In genomic region chr6:43942011-43942442, GRCh38 we compare ENCODE assay signal across 24 cellular contexts.
DNase-seq lines count a peak whose midpoint lies in the region; ATAC-seq and TF ChIP-seq lines count a peak whose summit lies in the region.
"Had no signal": no experiment of that assay in that cellular context is flagged by ENCODE, and none has a peak within 500 bp of the region (broad histone marks: within the 10 kb centered on the region; RNA-seq: fewer than 3 reads in every experiment).

No MANE protein-coding gene starts in this region.

- H3K27ac Mint-ChIP-seq in chondrocyte (ENCODE audit: unreplicated experiment): no peak overlapping the region
- H3K27ac Mint-ChIP-seq: natural killer cell had no signal

- DNase-seq in NCI-H2171 treated with DMSO at 0.1 percent for 48 hours (lab: John Stamatoyannopoulos, UW) (peak; percentile 32), NCI-H2171 (lab: John Stamatoyannopoulos, UW) (no peak), NB4 (ENCODE audit: low read depth) (peak; percentile 78), coronary artery (ENCODE audit: low spot score) (peak; percentile 47), retinal pigment epithelial cell (ENCODE audit: low read depth) (peak; percentile 52), chondrocyte (ENCODE audit: low spot score) (no peak)
- DNase-seq: foreskin melanocyte, GDM1, IMR-90, kidney glomerular epithelial cell, MM.1S, natural killer cell, NCI-H2029 treated with DMSO at 0.1 percent for 48 hours, NCI-H510A, psoas muscle had no signal

- H3K4me3 ChIP-seq in NB4 (ENCODE audit: low read depth, low read length): no peak overlapping the region
- no peak overlapping the region for H3K4me3 ChIP-seq in coronary artery
- H3K4me3 ChIP-seq in retinal pigment epithelial cell (ENCODE audit: low read length): no peak overlapping the region
- H3K4me3 ChIP-seq: A549; BLaER1 treated with 17β-estradiol and CSF1 and Interleukin-3, amounts not matched to agents 10 nM and 100 nM; psoas muscle had no signal

- TF ChIP-seq POLR2A in NB4 (IDR thresholded peaks at IDR 0.05; ENCODE audit: extremely low read depth, insufficient read length): no peak

- peaks cover 12% of the 10 kb centered on the region for H3K9me3 Mint-ChIP-seq in chondrocyte (ENCODE audit: low read depth)

- TF ChIP-seq CTCF in NB4 (IDR thresholded peaks at IDR 0.05; ENCODE audit: low read depth, low read length) (no peak), coronary artery (IDR thresholded peaks at IDR 0.05) (no peak), retinal pigment epithelial cell (conservative IDR thresholded peaks at IDR 0.05; ENCODE audit: low read depth, low read length) (no peak), chondrocyte (IDR thresholded peaks at IDR 0.05) (no peak)

- no peak overlapping the region for H3K27ac ChIP-seq in coronary artery
- H3K27ac ChIP-seq: A549; BLaER1 treated with 17β-estradiol and CSF1 and Interleukin-3, amounts not matched to agents 10 nM and 100 nM; epithelial cell of prostate; HL-60; psoas muscle; VCaP had no signal

- H3K4me3 Mint-ChIP-seq in chondrocyte (ENCODE audit: unreplicated experiment): no peak overlapping the region
- H3K4me3 Mint-ChIP-seq: natural killer cell had no signal

- ATAC-seq in GM21367 (IDR thresholded peaks at IDR 0.05; ENCODE audit: unreplicated experiment): no peak
- ATAC-seq in HG02798 (IDR thresholded peaks at IDR 0.05; ENCODE audit: poor library complexity, unreplicated experiment): no peak
- ATAC-seq: A549, HCT116, natural killer cell, psoas muscle, Right ventricle myocardium inferior had no signal

- H3K4me1 Mint-ChIP-seq in chondrocyte (ENCODE audit: low read depth): peaks cover 4% of the 10 kb centered on the region
- H3K4me1 Mint-ChIP-seq: natural killer cell had no signal

- H3K27me3 Mint-ChIP-seq in chondrocyte (ENCODE audit: low read depth): peaks cover 7% of the 10 kb centered on the region

- peaks cover 1% of the 10 kb centered on the region for H3K36me3 Mint-ChIP-seq in chondrocyte (ENCODE audit: low read depth)

Comparison
In these comparisons a context has a peak if more than half of its experiments do, and no peak if none do; other contexts are left out.
1. DNase-seq: peak in NCI-H2171 treated with DMSO at 0.1 percent for 48 hours (single experiment), NB4 (single experiment), coronary artery (single experiment) and retinal pigment epithelial cell (single experiment); none in NCI-H2171 (single experiment) and chondrocyte (single experiment).